ENCODE assay signal across 33 cellular contexts in the genomic region with DNA sequence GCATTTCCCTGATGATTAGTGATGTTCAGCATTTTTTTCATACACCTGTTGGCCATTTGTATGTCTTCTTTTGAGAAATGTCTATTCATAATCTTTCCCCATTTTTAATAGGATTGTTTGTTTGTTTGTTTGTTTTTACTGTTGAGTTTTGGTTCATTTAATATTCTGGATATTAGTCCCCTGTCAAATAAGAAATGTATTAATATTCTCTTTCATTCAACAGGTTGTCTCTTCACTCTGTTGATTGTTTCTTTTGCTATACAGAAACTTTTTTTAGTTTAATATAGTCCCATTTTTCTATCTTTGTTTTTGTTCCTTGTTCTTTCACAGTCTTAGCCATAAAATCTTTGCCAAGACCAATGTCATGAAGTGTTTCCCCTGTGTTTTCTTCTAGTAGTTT.
"Had no signal": no experiment of that assay in that cellular context is flagged by ENCODE, and none has a peak within 500 bp of the region (broad histone marks: within the 10 kb centered on the region; RNA-seq: fewer than 3 reads in every experiment).

No MANE protein-coding gene starts in this region.

- DNase-seq: Karpas-422, Kasumi-1, MG63, MM.1S, MV-4-11, NCI-H1048, NCI-H1092, NCI-H1092 treated with DMSO at 0.1 percent for 48 hours, NCI-H1105, NCI-H1105 treated with DMSO at 0.1 percent for 48 hours, NCI-H1417, NCI-H1417 treated with DMSO at 0.1 percent for 48 hours, NCI-H1436, NCI-H1436 treated with DMSO at 0.1 percent for 48 hours, NCI-H146, NCI-H1694, NCI-H1694 treated with DMSO at 0.1 percent for 48 hours, NCI-H187, NCI-H187 treated with DMSO at 0.1 percent for 48 hours, NCI-H1930, NCI-H2029, NCI-H2029 treated with DMSO at 0.1 percent for 48 hours, NCI-H2081, NCI-H2081 treated with DMSO at 0.1 percent for 48 hours, NCI-H2107, NCI-H2171, NCI-H2227 treated with DMSO at 0.1 percent for 48 hours, NCI-H226, NCI-H345, NCI-H446, NCI-H446 treated with DMSO at 0.1 percent for 48 hours, NCI-H510A, NCI-H510A treated with DMSO at 0.1 percent for 48 hours had no signal

- H3K4me3 ChIP-seq: MG63 had no signal

- H3K36me3 ChIP-seq: MG63 had no signal

- H3K9me3 ChIP-seq: MG63 had no signal
